1 cellular context compared by ENCODE assay signal in genomic region chr11:134517621-134518293, GRCh38.
TF ChIP-seq lines count a peak whose summit lies in the region.

No MANE protein-coding gene starts in this region.

TF ChIP-seq in WTC11, 78 proteins besides CTCF, POLR2A, EP300 and RAD21 (continued from another document):
- TF ChIP-seq HMGXB4 (CRISPR knock-in tag; IDR thresholded peaks at IDR 0.05) (no peak), ZNF138 (CRISPR knock-in tag; conservative IDR thresholded peaks at IDR 0.05) (no peak), ELF4 (CRISPR knock-in tag; IDR thresholded peaks at IDR 0.05; ENCODE audit: low read depth) (no peak), NFE2L1 (CRISPR knock-in tag; IDR thresholded peaks at IDR 0.05) (no peak), NR1H2 (CRISPR knock-in tag; IDR thresholded peaks at IDR 0.05) (no peak), JAZF1 (CRISPR knock-in tag; IDR thresholded peaks at IDR 0.05) (no peak), PRRX2 (CRISPR knock-in tag; IDR thresholded peaks at IDR 0.05) (no peak), RORB (CRISPR knock-in tag; IDR thresholded peaks at IDR 0.05) (no peak), ATF1 (CRISPR knock-in tag; IDR thresholded peaks at IDR 0.05) (no peak), GTF2I (CRISPR knock-in tag; conservative IDR thresholded peaks at IDR 0.05) (no peak)
- TF ChIP-seq, protein P1, sequence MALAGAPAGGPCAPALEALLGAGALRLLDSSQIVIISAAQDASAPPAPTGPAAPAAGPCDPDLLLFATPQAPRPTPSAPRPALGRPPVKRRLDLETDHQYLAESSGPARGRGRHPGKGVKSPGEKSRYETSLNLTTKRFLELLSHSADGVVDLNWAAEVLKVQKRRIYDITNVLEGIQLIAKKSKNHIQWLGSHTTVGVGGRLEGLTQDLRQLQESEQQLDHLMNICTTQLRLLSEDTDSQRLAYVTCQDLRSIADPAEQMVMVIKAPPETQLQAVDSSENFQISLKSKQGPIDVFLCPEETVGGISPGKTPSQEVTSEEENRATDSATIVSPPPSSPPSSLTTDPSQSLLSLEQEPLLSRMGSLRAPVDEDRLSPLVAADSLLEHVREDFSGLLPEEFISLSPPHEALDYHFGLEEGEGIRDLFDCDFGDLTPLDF (CRISPR knock-in tag; IDR thresholded peaks at IDR 0.05) = no peak
- TF ChIP-seq, protein P2, sequence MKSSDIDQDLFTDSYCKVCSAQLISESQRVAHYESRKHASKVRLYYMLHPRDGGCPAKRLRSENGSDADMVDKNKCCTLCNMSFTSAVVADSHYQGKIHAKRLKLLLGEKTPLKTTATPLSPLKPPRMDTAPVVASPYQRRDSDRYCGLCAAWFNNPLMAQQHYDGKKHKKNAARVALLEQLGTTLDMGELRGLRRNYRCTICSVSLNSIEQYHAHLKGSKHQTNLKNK (CRISPR knock-in tag; IDR thresholded peaks at IDR 0.05) = no peak
- TF ChIP-seq, protein P3, sequence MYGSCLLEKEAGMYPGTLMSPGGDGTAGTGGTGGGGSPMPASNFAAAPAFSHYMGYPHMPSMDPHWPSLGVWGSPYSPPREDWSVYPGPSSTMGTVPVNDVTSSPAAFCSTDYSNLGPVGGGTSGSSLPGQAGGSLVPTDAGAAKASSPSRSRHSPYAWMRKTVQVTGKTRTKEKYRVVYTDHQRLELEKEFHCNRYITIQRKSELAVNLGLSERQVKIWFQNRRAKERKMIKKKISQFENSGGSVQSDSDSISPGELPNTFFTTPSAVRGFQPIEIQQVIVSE (CRISPR knock-in tag; IDR thresholded peaks at IDR 0.05; ENCODE audit: borderline replicate concordance) = no peak
